In the genomic region with DNA sequence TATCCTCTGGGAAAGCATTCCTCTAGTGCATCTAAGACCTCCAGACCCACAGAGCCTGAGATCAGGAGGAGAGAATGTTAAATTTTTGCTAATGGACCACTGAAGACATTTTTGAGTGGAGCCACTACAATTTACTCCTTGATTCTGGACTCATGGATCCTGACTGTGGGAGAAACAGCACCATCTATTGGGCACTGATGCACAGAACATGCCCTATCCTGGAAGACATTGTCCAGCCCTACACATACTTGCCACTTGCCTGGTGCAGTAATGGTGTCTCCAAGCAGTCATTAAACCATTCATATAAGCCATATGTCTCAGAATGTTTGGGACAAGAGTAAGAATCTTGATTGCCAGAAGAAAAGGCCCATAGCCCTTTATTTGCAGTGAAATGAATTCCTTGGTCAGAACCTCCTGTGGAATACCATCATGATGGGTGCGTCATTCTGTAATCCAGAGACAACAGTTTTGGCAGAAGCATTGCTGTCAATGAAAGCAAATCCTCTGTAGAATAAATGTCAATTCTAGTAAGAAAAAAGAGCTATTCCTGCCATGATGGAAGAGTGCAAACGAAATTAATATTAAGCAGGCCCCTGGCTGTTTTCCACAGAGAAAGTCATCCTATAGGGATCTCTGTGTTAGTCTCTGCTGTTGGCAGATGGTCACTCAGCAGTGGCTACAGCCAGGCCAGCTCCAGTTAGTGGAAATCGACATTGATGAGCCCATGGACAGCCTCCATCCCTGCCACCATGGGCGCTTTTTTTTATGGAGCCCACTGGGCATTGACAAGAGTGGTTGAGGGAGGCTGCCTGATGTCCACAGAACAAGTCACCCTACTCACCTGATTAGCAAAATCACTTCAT, we compare ENCODE assay signal across 9 cellular contexts. TPM values are rescaled to one million over a fixed set of nuclear protein-coding genes. Genes with fewer than 3 reads are reported as not detected.
DNase-seq lines count a peak whose midpoint lies in the region; ATAC-seq and TF ChIP-seq lines count a peak whose summit lies in the region.
"Had no signal": no experiment of that assay in that cellular context is flagged by ENCODE, and none has a peak within 500 bp of the region (broad histone marks: within the 10 kb centered on the region; RNA-seq: fewer than 3 reads in every experiment).

No MANE protein-coding gene starts in this region.

- no peaks in the 10 kb centered on the region for H3K79me2 ChIP-seq in osteoblast (ENCODE audit: insufficient read depth, low read length)

- H3K36me3 Mint-ChIP-seq in activated CD4-positive, alpha-beta T cell treated with anti-CD3 and anti-CD28 coated beads for 36 hours (ENCODE audit: low read depth), result no peaks in the 10 kb centered on the region
- H3K36me3 Mint-ChIP-seq: activated naive CD8-positive, alpha-beta T cell had no signal

- no peak overlapping the region for H3K4me3 Mint-ChIP-seq in activated CD4-positive, alpha-beta T cell treated with anti-CD3 and anti-CD28 coated beads for 36 hours
- H3K4me3 Mint-ChIP-seq: activated naive CD8-positive, alpha-beta T cell had no signal

- peak; percentile 78 for ATAC-seq in activated CD4-positive, alpha-beta T cell treated with anti-CD3 and anti-CD28 coated beads for 36 hours
- ATAC-seq in GM19452 (IDR thresholded peaks at IDR 0.05; ENCODE audit: unreplicated experiment), result no peak

- H3K27ac Mint-ChIP-seq in activated CD4-positive, alpha-beta T cell treated with anti-CD3 and anti-CD28 coated beads for 36 hours, result no peak overlapping the region
- H3K27ac Mint-ChIP-seq: activated naive CD8-positive, alpha-beta T cell had no signal

- no peak overlapping the region for H2AFZ ChIP-seq in osteoblast (ENCODE audit: low read length)

- no peaks in the 10 kb centered on the region for H4K20me1 ChIP-seq in osteoblast (ENCODE audit: insufficient read depth, low read length)

- H3K4me2 ChIP-seq in osteoblast (ENCODE audit: insufficient read depth, low read length), result no peak overlapping the region

- peaks cover 25% of the 10 kb centered on the region for H3K4me1 ChIP-seq in osteoblast (ENCODE audit: insufficient read depth, low read length)

- CTCF ChIA-PET in activated CD4-positive, alpha-beta T cell treated with anti-CD3 and anti-CD28 coated beads for 36 hours (lab: Charles Lee), result interaction anchor here (0.5 to 1.0 kb wide), 4 partner anchors 13 to 136 kb away, joined by 3 read pairs; no protein-coding TSS in a partner anchor

- H3K4me3 ChIP-seq in LNCaP clone FGC (ENCODE audit: low read depth, low read length) (no peak overlapping the region), WERI-Rb-1 (ENCODE audit: low read depth, low read length) (no peak overlapping the region), fibroblast of villous mesenchyme (ENCODE audit: low read depth, low read length) (no peak overlapping the region), osteoblast (ENCODE audit: insufficient read depth, low read length) (no peak overlapping the region)

- intact Hi-C loops in activated CD4-positive, alpha-beta T cell treated with anti-CD3 and anti-CD28 coated beads for 36 hours (cut with DNase I, micrococcal nuclease), result loop anchor here (1.0 to 5.0 kb wide), 4 partner anchors 94 to 226 kb away; no protein-coding TSS in a partner anchor

- TF ChIP-seq CTCF in LNCaP clone FGC (IDR thresholded peaks at IDR 0.05; ENCODE audit: control insufficient read depth, extremely low read depth, insufficient read depth) (peak; percentile 93), WERI-Rb-1 (IDR thresholded peaks at IDR 0.05; ENCODE audit: low read depth, low read length) (peak; percentile 79), fibroblast of villous mesenchyme (IDR thresholded peaks at IDR 0.05; ENCODE audit: insufficient read depth, low read depth, low read length) (peak; percentile 88), osteoblast (IDR thresholded peaks at IDR 0.05; ENCODE audit: extremely low read depth, low read depth, low read length) (peak; percentile 85)

- POLR2A ChIA-PET in activated CD4-positive, alpha-beta T cell treated with anti-CD3 and anti-CD28 coated beads for 36 hours (lab: Charles Lee), result no interaction called here

- DNase-seq in activated CD4-positive, alpha-beta T cell treated with anti-CD3 and anti-CD28 coated beads for 36 hours, result peak; percentile 44
- no peak for DNase-seq in activated CD4-positive, alpha-beta T cell treated with anti-CD3 and anti-CD28 coated beads for 4 hours
- DNase-seq in LNCaP clone FGC (ENCODE audit: low read depth), result no peak
- peak; percentile 60 for DNase-seq in WERI-Rb-1
- DNase-seq in fibroblast of villous mesenchyme (ENCODE audit: low read depth), result peak; percentile 65
- peak; percentile 23 for DNase-seq in osteoblast (ENCODE audit: insufficient read length, low spot score, missing footprints)
- DNase-seq in NCI-H524 treated with DMSO at 0.1 percent for 48 hours (lab: John Stamatoyannopoulos, UW), result no peak

- no peak overlapping the region for H3K27ac ChIP-seq in WERI-Rb-1
- no peak overlapping the region for H3K27ac ChIP-seq in osteoblast (ENCODE audit: low read depth, low read length)

- H3K27me3 Mint-ChIP-seq in activated CD4-positive, alpha-beta T cell treated with anti-CD3 and anti-CD28 coated beads for 36 hours, result no peaks in the 10 kb centered on the region
- H3K27me3 Mint-ChIP-seq: activated naive CD8-positive, alpha-beta T cell had no signal

- H3K9me3 Mint-ChIP-seq in activated CD4-positive, alpha-beta T cell treated with anti-CD3 and anti-CD28 coated beads for 36 hours (ENCODE audit: low read depth), result no peaks in the 10 kb centered on the region

- no peaks in the 10 kb centered on the region for H3K27me3 ChIP-seq in WERI-Rb-1 (ENCODE audit: insufficient read depth, low read depth, severe bottlenecking)
- no peaks in the 10 kb centered on the region for H3K27me3 ChIP-seq in osteoblast (ENCODE audit: insufficient read depth, low read length)

- H3K9me3 ChIP-seq in WERI-Rb-1 (ENCODE audit: severe bottlenecking), result no peaks in the 10 kb centered on the region
- no peaks in the 10 kb centered on the region for H3K9me3 ChIP-seq in osteoblast (ENCODE audit: low read depth, low read length)

- H3K36me3 ChIP-seq in WERI-Rb-1 (no peaks in the 10 kb centered on the region), osteoblast (ENCODE audit: insufficient read depth, low read length) (no peaks in the 10 kb centered on the region)

- H3K4me1 Mint-ChIP-seq in activated CD4-positive, alpha-beta T cell treated with anti-CD3 and anti-CD28 coated beads for 36 hours, result no peaks in the 10 kb centered on the region

RNA-seq across cellular contexts. Expression of a gene that starts 43.5 kb away (rescaled TPM):
- not detected for total RNA-seq in activated CD4-positive, alpha-beta T cell treated with anti-CD3 and anti-CD28 coated beads for 36 hours
- total RNA-seq in fibroblast of villous mesenchyme (not detected in 2 replicates), osteoblast (not detected in 2 replicates)

Comparison
In these comparisons a context has a peak if more than half of its experiments do, and no peak if none do; other contexts are left out.
1. DNase-seq: peak in activated CD4-positive, alpha-beta T cell treated with anti-CD3 and anti-CD28 coated beads for 36 hours (single experiment), WERI-Rb-1 (single experiment), fibroblast of villous mesenchyme (single experiment) and osteoblast (single experiment); none in activated CD4-positive, alpha-beta T cell treated with anti-CD3 and anti-CD28 coated beads for 4 hours (0 of 2), LNCaP clone FGC (single experiment) and NCI-H524 treated with DMSO at 0.1 percent for 48 hours (single experiment).
2. Peak in every context shown above with its lines, with median percentiles within 50 percentile points of each other: CTCF ChIP-seq.